In the genomic region with DNA sequence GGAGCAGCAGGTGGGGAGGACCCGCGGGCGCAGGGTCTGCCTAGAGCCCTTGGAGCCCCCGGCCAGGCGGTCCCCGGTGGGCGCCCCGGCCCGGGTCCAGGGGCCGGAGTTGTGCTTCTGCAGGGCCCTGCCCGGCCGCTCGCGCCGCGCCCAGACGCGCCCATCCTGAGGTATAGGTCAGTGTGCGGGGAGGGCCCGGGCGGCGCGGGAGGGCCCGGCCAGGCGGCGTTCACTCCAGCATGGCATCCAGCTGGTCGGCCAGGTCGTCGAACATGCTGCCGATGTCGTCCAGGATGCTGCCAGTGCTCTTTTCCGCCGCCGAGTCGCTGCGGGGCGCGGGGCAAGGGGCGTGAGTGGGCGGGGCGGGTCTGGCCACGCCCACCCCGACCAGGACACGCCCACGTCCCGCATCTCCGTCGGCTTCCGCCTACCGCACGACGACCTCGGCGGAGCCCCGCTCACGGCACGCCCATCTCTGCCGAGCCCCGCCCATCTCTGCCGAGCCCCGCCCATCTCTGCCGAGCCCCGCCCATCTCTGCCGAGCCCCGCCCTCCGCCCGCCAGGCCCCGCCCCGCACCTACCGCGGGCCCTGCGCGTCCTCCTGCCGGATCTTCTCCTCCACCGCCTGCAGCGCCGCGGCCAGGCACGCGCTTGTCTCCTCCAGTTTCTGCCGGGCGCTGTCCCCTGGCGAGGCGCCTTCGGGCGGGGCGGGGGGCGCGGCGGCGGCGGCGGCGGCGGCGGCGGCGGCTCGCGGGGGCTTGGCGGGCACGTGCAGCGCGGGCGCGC, we compare ENCODE assay signal across 12 cellular contexts. TPM values are rescaled to one million over a fixed set of nuclear protein-coding genes. Genes with fewer than 3 reads are reported as not detected.
DNase-seq lines count a peak whose midpoint lies in the region; ATAC-seq and TF ChIP-seq lines count a peak whose summit lies in the region.
"Had no signal": no experiment of that assay in that cellular context is flagged by ENCODE, and none has a peak within 500 bp of the region (broad histone marks: within the 10 kb centered on the region; RNA-seq: fewer than 3 reads in every experiment).

No MANE protein-coding gene starts in this region.

- no peak overlapping the region for H2BK15ac ChIP-seq in mesenchymal stem cell (ENCODE audit: low read depth, poor library complexity, severe bottlenecking)

- H3K4me1 ChIP-seq in CD4-positive, CD25-positive, alpha-beta regulatory T cell (ENCODE audit: control insufficient read depth, insufficient read depth, low read length, poor library complexity, severe bottlenecking): no peaks in the 10 kb centered on the region
- H3K4me1 ChIP-seq in mesenchymal stem cell (ENCODE audit: control insufficient read depth, insufficient read depth, low read depth, low read length): peaks cover 1% of the 10 kb centered on the region
- H3K4me1 ChIP-seq: breast epithelium had no signal

- H3K9me3 ChIP-seq in CD4-positive, CD25-positive, alpha-beta regulatory T cell (ENCODE audit: control insufficient read depth in 2 of 2, low read length in 2 of 2): no peaks in the 10 kb centered on the region
- H3K9me3 ChIP-seq in mesenchymal stem cell (ENCODE audit: control insufficient read depth, low read length): no peaks in the 10 kb centered on the region
- H3K9me3 ChIP-seq: breast epithelium had no signal

- H2AFZ ChIP-seq in mesenchymal stem cell (ENCODE audit: low read depth, low read length): no peak overlapping the region

- TF ChIP-seq CTCF in RWPE1 (conservative IDR thresholded peaks at IDR 0.05; ENCODE audit: low read depth) (no peak), astrocyte of the spinal cord (IDR thresholded peaks at IDR 0.05; ENCODE audit: low read depth, low read length) (no peak)

- CTCF ChIA-PET in RWPE1 (lab: Yijun Ruan, JAX): interaction anchor here (0.7 kb wide), 1 partner anchor 270 kb away, joined by 5 read pairs; no protein-coding TSS in a partner anchor

- no peak overlapping the region for H3K27ac Mint-ChIP-seq in CD4-positive, CD25-positive, alpha-beta regulatory T cell

- no peak overlapping the region for H3K9ac ChIP-seq in mesenchymal stem cell (ENCODE audit: low read length)

- no peak overlapping the region for H3K18ac ChIP-seq in mesenchymal stem cell (ENCODE audit: low read depth in 1 of 2, low read length in 2 of 2)

- H3K14ac ChIP-seq in mesenchymal stem cell (ENCODE audit: low read length in 2 of 2): no peak overlapping the region

- no peak overlapping the region for H4K8ac ChIP-seq in mesenchymal stem cell (ENCODE audit: low read length)

- H3K36me3 Mint-ChIP-seq in CD4-positive, CD25-positive, alpha-beta regulatory T cell: peaks cover 8% of the 10 kb centered on the region

- H3K27ac ChIP-seq in CD4-positive, CD25-positive, alpha-beta regulatory T cell (ENCODE audit: insufficient read depth, low read length, poor library complexity, severe bottlenecking): no peak overlapping the region
- H3K27ac ChIP-seq in RWPE1 (peak overlapping the region; percentile 67), mesenchymal stem cell (ENCODE audit: low read length, poor library complexity, severe bottlenecking) (no peak overlapping the region)
- H3K27ac ChIP-seq: breast epithelium had no signal

- H3K79me1 ChIP-seq in mesenchymal stem cell (replicated peaks; ENCODE audit: low read length, poor library complexity, severe bottlenecking): peaks cover 12% of the 10 kb centered on the region

- POLR2A ChIA-PET in RWPE1 (lab: Yijun Ruan, JAX; ENCODE audit: low non-redundant PET): no interaction called here

- no peak overlapping the region for H3K4me3 ChIP-seq in CD4-positive, CD25-positive, alpha-beta regulatory T cell (ENCODE audit: low read depth, low read length)
- H3K4me3 ChIP-seq in astrocyte of the spinal cord (ENCODE audit: low read depth, low read length) (no peak overlapping the region), mesenchymal stem cell (ENCODE audit: insufficient read depth in 1 of 2, low read depth in 1 of 2, low read length in 2 of 2) (no peak overlapping the region)

- no peaks in the 10 kb centered on the region for H3K27me3 Mint-ChIP-seq in CD4-positive, CD25-positive, alpha-beta regulatory T cell

- in situ Hi-C loops in astrocyte of the spinal cord (cut with HindIII; ENCODE audit: low sequenced_read_pairs): no loop called here

- no peaks in the 10 kb centered on the region for H3K27me3 ChIP-seq in CD4-positive, CD25-positive, alpha-beta regulatory T cell (ENCODE audit: control insufficient read depth, insufficient read depth, low read length)
- no peaks in the 10 kb centered on the region for H3K27me3 ChIP-seq in mesenchymal stem cell (ENCODE audit: control insufficient read depth in 1 of 2, insufficient read depth in 1 of 2, low read length in 2 of 2)
- H3K27me3 ChIP-seq: breast epithelium had no signal

- H3K4ac ChIP-seq in mesenchymal stem cell (ENCODE audit: low read depth in 1 of 2, low read length in 2 of 2): no peak overlapping the region

- H3K4me3 Mint-ChIP-seq in CD4-positive, CD25-positive, alpha-beta regulatory T cell: no peak overlapping the region

- DNase-seq in CD4-positive, CD25-positive, alpha-beta regulatory T cell: peak; percentile 19 to 23 (median 22)
- DNase-seq in RWPE1 (ENCODE audit: low spot score): no peak
- peak; percentile 22 for DNase-seq in astrocyte of the spinal cord (ENCODE audit: low read depth, low spot score)
- no peak for DNase-seq in mesenchymal stem cell
- no peak for DNase-seq in Kasumi-1 (lab: John Stamatoyannopoulos, UW)
- no peak for DNase-seq in GOT3 (lab: John Stamatoyannopoulos, UW)
- DNase-seq in HCEC 1CT: no peak
- DNase-seq: DMS 273 treated with DMSO at 0.1 percent for 48 hours, NCI-H1092 treated with DMSO at 0.1 percent for 48 hours, retina had no signal

- H2BK12ac ChIP-seq in mesenchymal stem cell (ENCODE audit: low read length in 2 of 2): no peak overlapping the region

- H3K4me1 Mint-ChIP-seq in CD4-positive, CD25-positive, alpha-beta regulatory T cell: no peaks in the 10 kb centered on the region

- ATAC-seq in CD4-positive, CD25-positive, alpha-beta regulatory T cell (ENCODE audit: low read depth in 2 of 2): peak; percentile 37 to 54
- no peak for ATAC-seq in GM18519 (IDR thresholded peaks at IDR 0.05; ENCODE audit: low FRiP score, unreplicated experiment)

- WGBS in mesenchymal stem cell: 52% methylated on average over 39 of the region's 106 CpGs

- no peak overlapping the region for H3K23ac ChIP-seq in mesenchymal stem cell (ENCODE audit: low read length in 2 of 2)

- no peak overlapping the region for H2BK5ac ChIP-seq in mesenchymal stem cell (ENCODE audit: low read depth, low read length, poor library complexity, severe bottlenecking)

- no peak overlapping the region for H2BK120ac ChIP-seq in mesenchymal stem cell (ENCODE audit: low read depth, low read length)

- H4K91ac ChIP-seq in mesenchymal stem cell (ENCODE audit: low read length): peak overlapping the region; percentile 30

- peaks cover 25% of the 10 kb centered on the region for H3K36me3 ChIP-seq in CD4-positive, CD25-positive, alpha-beta regulatory T cell (ENCODE audit: control insufficient read depth, insufficient read depth, low read length)
- H3K36me3 ChIP-seq in mesenchymal stem cell (ENCODE audit: control insufficient read depth in 1 of 2, insufficient read depth in 2 of 2, low read depth in 1 of 2, low read length in 2 of 2): peaks cover 41 to 85% of the 10 kb centered on the region in 2 experiments

- no peak overlapping the region for H2AK5ac ChIP-seq in mesenchymal stem cell (ENCODE audit: low read length, severe bottlenecking)

- no peaks in the 10 kb centered on the region for H3K9me3 Mint-ChIP-seq in CD4-positive, CD25-positive, alpha-beta regulatory T cell

- H3K4me2 ChIP-seq in mesenchymal stem cell (ENCODE audit: low read length, poor library complexity, severe bottlenecking): no peak overlapping the region

RNA-seq across cellular contexts. Expression of a gene that starts 17.9 kb away (rescaled TPM):
- not detected for total RNA-seq in CD4-positive, CD25-positive, alpha-beta regulatory T cell
- not detected for polyA plus RNA-seq in CD4-positive, CD25-positive, alpha-beta regulatory T cell
- polyA plus RNA-seq in mesenchymal stem cell (2013, experiment 1 of 2): 0.12 TPM
- 0.08 TPM for polyA plus RNA-seq in mesenchymal stem cell (2013, experiment 2 of 2)

RNA-seq across cellular contexts. Expression of a gene that starts 22.9 kb away (rescaled TPM):
- 33.4 TPM for total RNA-seq in CD4-positive, CD25-positive, alpha-beta regulatory T cell
- 1 to 10 TPM; 4.0 to 7.3 (median 4.8) TPM for polyA plus RNA-seq in CD4-positive, CD25-positive, alpha-beta regulatory T cell
- 107 TPM for polyA plus RNA-seq in mesenchymal stem cell (2013, experiment 1 of 2)
- 101 TPM for polyA plus RNA-seq in mesenchymal stem cell (2013, experiment 2 of 2)

RNA-seq across cellular contexts. Expression of a gene that starts 26.7 kb away (rescaled TPM):
- 23.5 TPM for total RNA-seq in CD4-positive, CD25-positive, alpha-beta regulatory T cell
- polyA plus RNA-seq in CD4-positive, CD25-positive, alpha-beta regulatory T cell: 10 to 100 TPM; 20.9 to 31.1 (median 24.3) TPM
- polyA plus RNA-seq in mesenchymal stem cell (2013, experiment 1 of 2): 45.9 TPM
- polyA plus RNA-seq in mesenchymal stem cell (2013, experiment 2 of 2): 45.0 TPM

RNA-seq across cellular contexts. Expression of a gene that starts 30.1 kb away (rescaled TPM):
- not detected for total RNA-seq in CD4-positive, CD25-positive, alpha-beta regulatory T cell
- 1 to 10 TPM in 2 of 4 donors, under 1 TPM in 2; 0.38 to 1.2 (median 0.93) TPM for polyA plus RNA-seq in CD4-positive, CD25-positive, alpha-beta regulatory T cell
- 4.7 TPM for polyA plus RNA-seq in mesenchymal stem cell (2013, experiment 1 of 2)
- polyA plus RNA-seq in mesenchymal stem cell (2013, experiment 2 of 2): 4.4 TPM

RNA-seq across cellular contexts. Expression of a gene that starts 32.1 kb away (rescaled TPM):
- total RNA-seq in CD4-positive, CD25-positive, alpha-beta regulatory T cell: 10.9 TPM
- polyA plus RNA-seq in CD4-positive, CD25-positive, alpha-beta regulatory T cell: under 1 TPM in 2 of 4 donors, not detected in 2; 0.08 to 0.33 TPM
- polyA plus RNA-seq in mesenchymal stem cell (2013, experiment 1 of 2): 1.4 TPM
- polyA plus RNA-seq in mesenchymal stem cell (2013, experiment 2 of 2): 2.1 TPM

Comparison
In these comparisons a context has a peak if more than half of its experiments do, and no peak if none do; other contexts are left out.
1. DNase-seq: peak in CD4-positive, CD25-positive, alpha-beta regulatory T cell (3 of 3) and astrocyte of the spinal cord (single experiment); none in RWPE1 (single experiment), mesenchymal stem cell (single experiment), Kasumi-1 (0 of 2), GOT3 (single experiment) and HCEC 1CT (single experiment).